ENCODE assay signal across 8 cellular contexts in genomic region chr20:7859371-7859802, GRCh38.
DNase-seq lines count a peak whose midpoint lies in the region; ATAC-seq and TF ChIP-seq lines count a peak whose summit lies in the region.

No MANE protein-coding gene starts in this region.

- H3K4me3 ChIP-seq in AG04449 (ENCODE audit: low read depth, low read length) (no peak overlapping the region), fibroblast of mammary gland (ENCODE audit: control insufficient read depth, low read depth, low read length) (no peak overlapping the region)

- POLR2A ChIA-PET in AG04449 (lab: Yijun Ruan, JAX) = no interaction called here

- CTCF ChIA-PET in AG04449 (lab: Yijun Ruan, JAX) = interaction anchor here (0.7 to 4.1 kb wide), 19 partner anchors 8 to 1093 kb away, joined by 3 to 48 read pairs (median 5); partner anchors contain the start of gene BMP2

- ATAC-seq in GM18867 (IDR thresholded peaks at IDR 0.05; ENCODE audit: unreplicated experiment) (peak; percentile 86), GM19324 (IDR thresholded peaks at IDR 0.05; ENCODE audit: low FRiP score, unreplicated experiment) (no peak)

- DNase-seq in AG04449 (ENCODE audit: low read depth, low spot score) (no peak), MV-4-11 (lab: John Stamatoyannopoulos, UW) (peak; percentile 3), SHP77 treated with DMSO at 0.1 percent for 48 hours (lab: John Stamatoyannopoulos, UW) (peak; percentile 94), fibroblast of mammary gland (ENCODE audit: low read depth) (peak; percentile 79), pulmonary artery endothelial cell (ENCODE audit: low read depth, low spot score) (peak; percentile 45)
- no peak for DNase-seq in stimulated activated CD4-positive, alpha-beta T cell treated with anti-CD3 and anti-CD28 coated beads, Interleukin-15, amount 100 ng/mL, for 24 hours

- TF ChIP-seq CTCF in AG04449 (IDR thresholded peaks at IDR 0.05; ENCODE audit: insufficient read depth, low read length, missing control alignments) (peak; percentile 65), fibroblast of mammary gland (conservative IDR thresholded peaks at IDR 0.05; ENCODE audit: control insufficient read depth, insufficient read depth, low read depth, low read length) (peak; percentile 74)

Comparison
In these comparisons a context has a peak if more than half of its experiments do, and no peak if none do; other contexts are left out.
1. DNase-seq: peak in MV-4-11 (single experiment), SHP77 treated with DMSO at 0.1 percent for 48 hours (single experiment), fibroblast of mammary gland (single experiment) and pulmonary artery endothelial cell (single experiment); none in AG04449 (single experiment) and stimulated activated CD4-positive, alpha-beta T cell treated with anti-CD3 and anti-CD28 coated beads, Interleukin-15, amount 100 ng/mL, for 24 hours (single experiment).